20 cellular contexts compared by ENCODE assay signal in genomic region chr2:79980816-79981215, GRCh38.
DNase-seq lines count a peak whose midpoint lies in the region; TF ChIP-seq lines count a peak whose summit lies in the region.
"Had no signal": no experiment of that assay in that cellular context is flagged by ENCODE, and none has a peak within 500 bp of the region (broad histone marks: within the 10 kb centered on the region; RNA-seq: fewer than 3 reads in every experiment).

No MANE protein-coding gene starts in this region.

- no peaks in the 10 kb centered on the region for H3K36me3 ChIP-seq in GM23248 (ENCODE audit: low read depth)
- H3K36me3 ChIP-seq: Peyer's patch had no signal

- H3K4me3 Mint-ChIP-seq in glutamatergic neuron (ENCODE audit: unreplicated experiment) = no peak overlapping the region
- H3K4me3 Mint-ChIP-seq: CD4-positive, alpha-beta memory T cell had no signal

- no peak overlapping the region for H3K27ac Mint-ChIP-seq in glutamatergic neuron (ENCODE audit: unreplicated experiment)
- H3K27ac Mint-ChIP-seq: CD4-positive, alpha-beta memory T cell had no signal

- DNase-seq in SK-MEL-5 (ENCODE audit: low read depth, low spot score) = peak; percentile 89
- peak; percentile 71 for DNase-seq in epidermal melanocyte (ENCODE audit: insufficient read length, low spot score)
- DNase-seq in medulla oblongata (ENCODE audit: extremely low spot score) = peak; percentile 74
- peak; percentile 78 for DNase-seq in superior temporal gyrus (ENCODE audit: extremely low spot score)
- no peak for DNase-seq in glutamatergic neuron
- DNase-seq in GM23248 = no peak
- no peak for DNase-seq in NCI-H2196 treated with DMSO at 0.1 percent for 48 hours (lab: John Stamatoyannopoulos, UW; ENCODE audit: unreplicated experiment)
- DNase-seq: Caco-2; CD4-positive, alpha-beta memory T cell; GF-D8; NCI-H1048; NCI-H1417; NCI-H1694; NCI-H2029 treated with DMSO at 0.1 percent for 48 hours; NCI-H226; NCI-H510A; NCI-H69; Peyer's patch; SHP77 treated with DMSO at 0.1 percent for 48 hours had no signal

- H3K4me1 Mint-ChIP-seq in glutamatergic neuron (ENCODE audit: low read depth, unreplicated experiment) = no peaks in the 10 kb centered on the region
- H3K4me1 Mint-ChIP-seq: CD4-positive, alpha-beta memory T cell had no signal

- no peak overlapping the region for H3K27ac ChIP-seq in GM23248
- H3K27ac ChIP-seq: Peyer's patch, SK-N-MC had no signal

- H4K20me1 ChIP-seq in GM23248 (ENCODE audit: insufficient read depth) = no peaks in the 10 kb centered on the region

- no peaks in the 10 kb centered on the region for H3K9me2 ChIP-seq in GM23248 (ENCODE audit: insufficient read depth)

- no peak overlapping the region for H3K4me2 ChIP-seq in GM23248 (ENCODE audit: unreplicated experiment)

- H3F3A ChIP-seq in GM23248 (ENCODE audit: insufficient read depth) = no peaks in the 10 kb centered on the region

- peaks cover 2% of the 10 kb centered on the region for H3K9me3 Mint-ChIP-seq in glutamatergic neuron (ENCODE audit: unreplicated experiment)

- TF ChIP-seq CTCF in glutamatergic neuron (IDR thresholded peaks at IDR 0.05; ENCODE audit: partially characterized antibody, unreplicated experiment) = no peak

- no peaks in the 10 kb centered on the region for H3K9me3 ChIP-seq in GM23248 (ENCODE audit: low read depth)
- H3K9me3 ChIP-seq: Caco-2, Peyer's patch had no signal

- H3K27me3 Mint-ChIP-seq in glutamatergic neuron (ENCODE audit: unreplicated experiment) = no peaks in the 10 kb centered on the region
- H3K27me3 Mint-ChIP-seq: CD4-positive, alpha-beta memory T cell had no signal

- H3K9ac ChIP-seq in GM23248 = no peak overlapping the region

- H3K36me3 Mint-ChIP-seq in glutamatergic neuron (ENCODE audit: unreplicated experiment) = no peaks in the 10 kb centered on the region
- H3K36me3 Mint-ChIP-seq: CD4-positive, alpha-beta memory T cell had no signal

- no peak overlapping the region for H2AFZ ChIP-seq in GM23248

- WGBS in GM23248 (ENCODE audit: low coverage in 1 of 2, low lambda C conversion rate in 2 of 2, missing lambda C conversion rate in 2 of 2), 2 experiments = 37 to 43% methylated on average over 5 of the region's 5 CpGs

- H3K27me3 ChIP-seq in GM23248 (replicated peaks; ENCODE audit: insufficient read depth) = no peaks in the 10 kb centered on the region
- H3K27me3 ChIP-seq: Peyer's patch had no signal

- no peaks in the 10 kb centered on the region for H3K79me2 ChIP-seq in GM23248 (ENCODE audit: insufficient read depth)

- no peaks in the 10 kb centered on the region for H3K4me1 ChIP-seq in GM23248 (ENCODE audit: insufficient read depth)
- H3K4me1 ChIP-seq: Caco-2, Peyer's patch had no signal

- no peak overlapping the region for H3K4me3 ChIP-seq in GM23248
- H3K4me3 ChIP-seq: Peyer's patch, SK-N-MC had no signal

- in situ Hi-C loops in SK-MEL-5 (cut with HindIII; ENCODE audit: low pct_unique_long_range_greater_than_20kb, low sequenced_read_pairs) (no loop called here), GM23248 (cut with MboI) (no loop called here)

Comparison
In these comparisons a context has a peak if more than half of its experiments do, and no peak if none do; other contexts are left out.
1. DNase-seq: peak in SK-MEL-5 (single experiment), epidermal melanocyte (single experiment), medulla oblongata (single experiment) and superior temporal gyrus (single experiment); none in glutamatergic neuron (single experiment), GM23248 (single experiment) and NCI-H2196 treated with DMSO at 0.1 percent for 48 hours (single experiment).